In the genomic region with DNA sequence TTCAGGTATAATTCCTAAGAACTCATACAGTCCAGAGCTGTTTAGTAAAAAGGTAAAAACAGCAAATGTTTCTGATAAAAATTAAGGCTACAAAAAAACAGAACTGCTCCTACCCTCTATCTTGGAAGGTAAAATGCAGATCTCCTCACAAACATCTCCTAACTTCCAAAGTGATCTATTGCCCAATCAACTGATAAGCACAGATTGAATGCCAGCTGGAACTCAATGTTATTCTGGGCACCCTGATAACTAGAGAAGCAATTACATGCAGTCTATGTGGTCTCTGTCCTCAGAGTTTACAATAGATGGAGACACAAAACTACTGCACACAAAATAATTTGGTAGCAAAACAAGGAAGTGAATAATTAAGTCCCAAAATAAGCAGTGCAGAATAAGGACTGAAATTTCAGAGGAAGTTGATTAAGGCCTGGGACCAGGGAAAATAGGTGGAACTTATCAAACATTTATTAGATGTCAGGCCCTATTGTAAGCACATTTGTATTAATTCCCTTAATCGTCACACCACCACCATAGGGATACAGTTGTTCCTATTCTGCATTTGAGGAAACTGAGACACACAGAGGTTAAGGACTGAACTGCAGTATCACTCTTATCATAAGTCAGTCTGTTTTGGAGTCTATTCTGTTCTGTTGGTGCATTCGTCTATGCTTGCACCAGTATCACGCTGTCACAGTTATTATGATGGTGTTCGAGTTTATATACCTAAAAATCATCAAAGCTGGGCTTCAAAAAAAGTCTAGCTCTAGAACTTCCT, we compare ENCODE assay signal across 19 cellular contexts.
DNase-seq lines count a peak whose midpoint lies in the region; ATAC-seq, FAIRE-seq and TF ChIP-seq lines count a peak whose summit lies in the region.
"Had no signal": no experiment of that assay in that cellular context is flagged by ENCODE, and none has a peak within 500 bp of the region (broad histone marks: within the 10 kb centered on the region; RNA-seq: fewer than 3 reads in every experiment).

No MANE protein-coding gene starts in this region.

- FAIRE-seq in K562 (lab: Jason Lieb, UNC) = no peak
- FAIRE-seq: kidney had no signal

- H3K4me3 Mint-ChIP-seq in GM23338 = no peak overlapping the region
- no peak overlapping the region for H3K4me3 Mint-ChIP-seq in activated T-cell treated with anti-CD3 and anti-CD28 coated beads, Interleukin-2, amount 50 U/mL, for 4 hours
- H3K4me3 Mint-ChIP-seq: activated B cell treated with CpG ODN at 0.5 μM for 24 hours; activated CD8-positive, alpha-beta T cell treated with anti-CD3 and anti-CD28 coated beads, Interleukin-2, amount 10 ng/mL, durations not matched to agents 7 days and 5 days; activated T-helper 1 cell treated with anti-CD3 and anti-CD28 coated beads, Interleukin-12 subunit alpha, Interleukin-12 subunit beta, Interleukin-2, Interleukin-4 antibody, amounts not matched to agents 30 ng/mL and 10 ng/mL and 1 ng/mL, durations not matched to agents 14 hours and 24 hours and 36 hours; central memory CD8-positive, alpha-beta T cell; T-helper 1 cell treated with Interleukin-12 subunit alpha and Interleukin-12 subunit beta and Interleukin-4 antibody, amounts not matched to agents 30 μg/mL and 1 μg/mL, for 36 hours had no signal

- H3K27me3 Mint-ChIP-seq in GM23338 (ENCODE audit: insufficient read depth, low read depth, poor library complexity) = no peaks in the 10 kb centered on the region
- H3K27me3 Mint-ChIP-seq in activated T-cell treated with anti-CD3 and anti-CD28 coated beads, Interleukin-2, amount 50 U/mL, for 4 hours (ENCODE audit: low read depth) = no peaks in the 10 kb centered on the region
- H3K27me3 Mint-ChIP-seq: central memory CD8-positive, alpha-beta T cell had no signal

- peaks cover 32% of the 10 kb centered on the region for H3K4me1 Mint-ChIP-seq in GM23338
- H3K4me1 Mint-ChIP-seq in activated T-cell treated with anti-CD3 and anti-CD28 coated beads, Interleukin-2, amount 50 U/mL, for 4 hours (ENCODE audit: low read depth) = no peaks in the 10 kb centered on the region
- H3K4me1 Mint-ChIP-seq: activated B cell treated with CpG ODN at 0.5 μM for 24 hours; central memory CD8-positive, alpha-beta T cell had no signal

- H3K9me3 ChIP-seq in K562 (replicated peaks; ENCODE audit: control insufficient read depth, insufficient read depth, low read depth, low read length) (no peaks in the 10 kb centered on the region), smooth muscle cell (replicated peaks; ENCODE audit: low read depth) (no peaks in the 10 kb centered on the region)
- H3K9me3 ChIP-seq: right atrium auricular region had no signal

- no peak overlapping the region for H3K9ac ChIP-seq in K562 (ENCODE audit: insufficient read depth in 1 of 2, low read depth in 2 of 2, low read length in 2 of 2)
- no peak overlapping the region for H3K9ac ChIP-seq in rectal smooth muscle tissue (ENCODE audit: low read length)
- no peak overlapping the region for H3K9ac ChIP-seq in smooth muscle cell (ENCODE audit: low read depth)

- H3K27me3 ChIP-seq in GM23338 (ENCODE audit: insufficient read depth) (no peaks in the 10 kb centered on the region), K562 (ENCODE audit: control insufficient read depth in 2 of 2, insufficient read depth in 2 of 2, low read length in 2 of 2) (no peaks in the 10 kb centered on the region), rectal smooth muscle tissue (ENCODE audit: control insufficient read depth, insufficient read depth, low read length) (no peaks in the 10 kb centered on the region), smooth muscle cell (ENCODE audit: low read depth) (no peaks in the 10 kb centered on the region)
- H3K27me3 ChIP-seq: hepatocyte, right atrium auricular region had no signal

- no peak for TF ChIP-seq RAD21 in K562 (CRISPR knock-in tag; conservative IDR thresholded peaks at IDR 0.05 in 1 of 2, IDR thresholded peaks at IDR 0.05 in 1 of 2)

- no peaks in the 10 kb centered on the region for H3K9me2 ChIP-seq in GM23338 (ENCODE audit: insufficient read depth)

- H3K9me3 Mint-ChIP-seq in GM23338 = no peaks in the 10 kb centered on the region
- no peaks in the 10 kb centered on the region for H3K9me3 Mint-ChIP-seq in activated T-cell treated with anti-CD3 and anti-CD28 coated beads, Interleukin-2, amount 50 U/mL, for 4 hours
- H3K9me3 Mint-ChIP-seq: activated B cell treated with CpG ODN at 0.5 μM for 24 hours had no signal

- DNase-seq in GM23338 (ENCODE audit: low spot score) (no peak), NB4 (ENCODE audit: low read depth) (peak; percentile 3), K562 (ENCODE audit: extremely low read depth in 1 of 4, low spot score in 3 of 4) (no peak), smooth muscle cell (lab: John Stamatoyannopoulos, UW; ENCODE audit: unreplicated experiment) (no peak)
- DNase-seq in activated T-cell treated with anti-CD3 and anti-CD28 coated beads, Interleukin-2, amount 50 U/mL, for 4 hours = no peak
- DNase-seq: activated B cell treated with CpG ODN at 0.5 μM for 24 hours; activated CD8-positive, alpha-beta T cell treated with anti-CD3 and anti-CD28 coated beads, Interleukin-2, amount 10 ng/mL, durations not matched to agents 7 days and 5 days; effector memory CD4-positive, alpha-beta T cell; kidney; NCI-H1092; NCI-H2107; NCI-H69 had no signal

- intact Hi-C loops in K562 (cut with micrococcal nuclease) = no loop called here

- no peaks in the 10 kb centered on the region for H3K36me3 ChIP-seq in GM23338 (ENCODE audit: insufficient read depth)
- no peaks in the 10 kb centered on the region for H3K36me3 ChIP-seq in K562 (ENCODE audit: control insufficient read depth, insufficient read depth, low read length)
- H3K36me3 ChIP-seq in rectal smooth muscle tissue (ENCODE audit: control insufficient read depth, insufficient read depth, low read length) = no peaks in the 10 kb centered on the region
- H3K36me3 ChIP-seq in smooth muscle cell (ENCODE audit: low read depth) = no peaks in the 10 kb centered on the region
- H3K36me3 ChIP-seq: right atrium auricular region had no signal

- WGBS in K562 (ENCODE audit: insufficient coverage, low coverage, missing lambda C conversion rate) = 2% methylated on average over 4 of the region's 4 CpGs
- 90% methylated on average over 4 of the region's 4 CpGs for WGBS in smooth muscle cell (ENCODE audit: low lambda C conversion rate)

- no peak for TF ChIP-seq EP300 in K562 (IDR thresholded peaks at IDR 0.05; ENCODE audit: low read length)

- peaks cover 15% of the 10 kb centered on the region for H3K4me1 ChIP-seq in GM23338 (ENCODE audit: insufficient read depth)
- H3K4me1 ChIP-seq in K562 (replicated peaks in 1 of 2; ENCODE audit: control insufficient read depth in 2 of 2, insufficient read depth in 2 of 2, low read length in 2 of 2) = no peaks in the 10 kb centered on the region
- peaks cover 16% of the 10 kb centered on the region for H3K4me1 ChIP-seq in rectal smooth muscle tissue (ENCODE audit: control insufficient read depth, insufficient read depth, low read length)
- peaks cover 21% of the 10 kb centered on the region for H3K4me1 ChIP-seq in smooth muscle cell (ENCODE audit: low read depth)
- H3K4me1 ChIP-seq: right atrium auricular region had no signal

- no peaks in the 10 kb centered on the region for H3K36me3 Mint-ChIP-seq in GM23338 (ENCODE audit: low read depth)
- no peaks in the 10 kb centered on the region for H3K36me3 Mint-ChIP-seq in activated T-cell treated with anti-CD3 and anti-CD28 coated beads, Interleukin-2, amount 50 U/mL, for 4 hours (ENCODE audit: insufficient read depth)

- TF ChIP-seq CTCF in GM23338 (conservative IDR thresholded peaks at IDR 0.05; ENCODE audit: low read depth in 2 of 2) = no peak
- TF ChIP-seq CTCF in NB4 (IDR thresholded peaks at IDR 0.05; ENCODE audit: low read depth, low read length) = no peak
- no peak for TF ChIP-seq CTCF in K562 (IDR thresholded peaks at IDR 0.05 in 2 of 3, conservative IDR thresholded peaks at IDR 0.05 in 1 of 3; ENCODE audit: insufficient read depth in 2 of 3, low read depth in 1 of 3, low read length in 3 of 3)
- no peak for TF ChIP-seq CTCF in smooth muscle cell (IDR thresholded peaks at IDR 0.05; ENCODE audit: borderline replicate concordance, insufficient read depth, poor library complexity, severe bottlenecking)

- H3K4me3 ChIP-seq in GM23338 (no peak overlapping the region), NB4 (ENCODE audit: low read depth, low read length) (no peak overlapping the region), K562 (no peak overlapping the region), rectal smooth muscle tissue (ENCODE audit: low read length) (no peak overlapping the region), smooth muscle cell (no peak overlapping the region)
- H3K4me3 ChIP-seq: hepatocyte, right atrium auricular region had no signal

- H2AFZ ChIP-seq in GM23338 (0 out of 2 replicates have a peak overlapping the region, but pooled peaks have one; percentile 16), K562 (ENCODE audit: low read depth, low read length) (no peak overlapping the region), smooth muscle cell (ENCODE audit: low read depth) (no peak overlapping the region)
- H2AFZ ChIP-seq: hepatocyte had no signal

- no peak overlapping the region for H3K27ac Mint-ChIP-seq in GM23338
- H3K27ac Mint-ChIP-seq: activated B cell treated with CpG ODN at 0.5 μM for 24 hours; activated CD8-positive, alpha-beta T cell treated with anti-CD3 and anti-CD28 coated beads, Interleukin-2, amount 10 ng/mL, durations not matched to agents 7 days and 5 days; activated T-helper 1 cell treated with anti-CD3 and anti-CD28 coated beads, Interleukin-12 subunit alpha, Interleukin-12 subunit beta, Interleukin-2, Interleukin-4 antibody, amounts not matched to agents 30 ng/mL and 10 ng/mL and 1 ng/mL, durations not matched to agents 14 hours and 24 hours and 36 hours; T-helper 1 cell treated with Interleukin-12 subunit alpha and Interleukin-12 subunit beta and Interleukin-4 antibody, amounts not matched to agents 30 μg/mL and 1 μg/mL, for 36 hours had no signal

- POLR2A ChIA-PET in K562 (lab: Yijun Ruan, JAX) = no interaction called here

- H3K27ac ChIP-seq in GM23338 (ENCODE audit: low read depth) = no peak overlapping the region
- H3K27ac ChIP-seq in K562 (ENCODE audit: extremely low read depth, low read depth, low read length) = no peak overlapping the region
- H3K27ac ChIP-seq in rectal smooth muscle tissue (ENCODE audit: low read depth, low read length) = peak overlapping the region; percentile 78
- H3K27ac ChIP-seq in smooth muscle cell (ENCODE audit: low read depth) = no peak overlapping the region
- H3K27ac ChIP-seq: hepatocyte, right atrium auricular region had no signal

- TF ChIP-seq POLR2A in NB4 (IDR thresholded peaks at IDR 0.05; ENCODE audit: extremely low read depth, insufficient read length) (no peak), K562 (conservative IDR thresholded peaks at IDR 0.05) (no peak)

- no peaks in the 10 kb centered on the region for H4K20me1 ChIP-seq in GM23338 (replicated peaks; ENCODE audit: insufficient read depth)
- no peaks in the 10 kb centered on the region for H4K20me1 ChIP-seq in K562 (replicated peaks; ENCODE audit: control insufficient read depth, insufficient read depth, low read length)
- H4K20me1 ChIP-seq in smooth muscle cell (ENCODE audit: low read depth) = no peaks in the 10 kb centered on the region

- CTCF ChIA-PET in K562 (lab: Yijun Ruan, JAX; ENCODE audit: low intra/inter-chr PET ratio) = no interaction called here

- H3K79me2 ChIP-seq in GM23338 (replicated peaks; ENCODE audit: insufficient read depth) (no peaks in the 10 kb centered on the region), K562 (ENCODE audit: control insufficient read depth, insufficient read depth, low read length) (no peaks in the 10 kb centered on the region), smooth muscle cell (ENCODE audit: low read depth) (no peaks in the 10 kb centered on the region)
- H3K79me2 ChIP-seq: hepatocyte had no signal

- in situ Hi-C loops in K562 (cut with MboI) = no loop called here

- ATAC-seq in GM23338 = no peak
- ATAC-seq in K562 = no peak
- no peak for ATAC-seq in activated T-cell treated with anti-CD3 and anti-CD28 coated beads, Interleukin-2, amount 50 U/mL, for 4 hours
- ATAC-seq in HG03025 (IDR thresholded peaks at IDR 0.05; ENCODE audit: low FRiP score, unreplicated experiment) = no peak
- ATAC-seq: activated CD8-positive, alpha-beta T cell treated with anti-CD3 and anti-CD28 coated beads, Interleukin-2, amount 10 ng/mL, durations not matched to agents 7 days and 5 days had no signal

- no peaks in the 10 kb centered on the region for H3K9me1 ChIP-seq in K562 (ENCODE audit: control insufficient read depth, insufficient read depth, low read length)

- no TSS peak for BruUV-seq in K562 (replicated peaks; lab: Mats Ljungman, UMichigan)

- H3K4me2 ChIP-seq in GM23338 = no peak overlapping the region
- no peak overlapping the region for H3K4me2 ChIP-seq in K562 (ENCODE audit: insufficient read depth, low read length)
- no peak overlapping the region for H3K4me2 ChIP-seq in smooth muscle cell
- H3K4me2 ChIP-seq: hepatocyte had no signal

- H3F3A ChIP-seq in GM23338 (replicated peaks; ENCODE audit: low read depth) (no peaks in the 10 kb centered on the region), smooth muscle cell (ENCODE audit: low read depth) (peaks cover 7% of the 10 kb centered on the region)
